ENCODE assay signal across 28 cellular contexts in the genomic region with DNA sequence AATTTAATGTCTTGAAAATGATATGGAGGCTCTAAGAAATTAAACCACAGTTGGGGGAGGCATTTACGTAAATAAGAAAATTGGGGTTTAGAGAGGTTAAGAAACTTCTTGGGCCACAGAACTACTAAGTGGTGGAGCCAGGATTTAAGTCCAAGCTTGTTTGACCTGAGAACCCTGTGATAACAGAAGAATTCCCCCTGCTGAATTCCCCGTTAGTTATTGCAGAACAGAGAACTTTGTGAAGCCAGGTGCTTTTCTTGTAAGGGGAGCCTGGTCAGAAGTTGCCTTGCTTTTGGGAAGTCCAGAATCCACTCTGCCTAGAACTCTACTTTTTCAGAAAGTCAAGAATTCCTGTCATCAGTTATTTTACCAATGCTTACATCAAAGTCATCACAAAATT.
DNase-seq lines count a peak whose midpoint lies in the region; ATAC-seq, FAIRE-seq and TF ChIP-seq lines count a peak whose summit lies in the region.
"Had no signal": no experiment of that assay in that cellular context is flagged by ENCODE, and none has a peak within 500 bp of the region (broad histone marks: within the 10 kb centered on the region; RNA-seq: fewer than 3 reads in every experiment).

No MANE protein-coding gene starts in this region.

- no peaks in the 10 kb centered on the region for H3K4me1 ChIP-seq in heart left ventricle
- H3K4me1 ChIP-seq: gastrocnemius medialis, HAP-1, upper lobe of left lung had no signal

- TF ChIP-seq CTCF in heart left ventricle (IDR thresholded peaks at IDR 0.05): no peak

- no peak overlapping the region for H3K4me3 ChIP-seq in heart left ventricle
- H3K4me3 ChIP-seq: gastrocnemius medialis, HAP-1, mucosa of descending colon, upper lobe of left lung had no signal

- no peaks in the 10 kb centered on the region for H3K27me3 ChIP-seq in heart left ventricle
- H3K27me3 ChIP-seq: gastrocnemius medialis, upper lobe of left lung had no signal

- ATAC-seq in GM21447 (IDR thresholded peaks at IDR 0.05; ENCODE audit: unreplicated experiment) (peak; percentile 42), HG02763 (IDR thresholded peaks at IDR 0.05; ENCODE audit: unreplicated experiment) (peak; percentile 36), HG03432 (IDR thresholded peaks at IDR 0.05; ENCODE audit: unreplicated experiment) (peak; percentile 65), heart left ventricle (no peak)
- ATAC-seq: activated CD4-positive, CD25-positive, alpha-beta regulatory T cell treated with anti-CD3 and anti-CD28 coated beads, Interleukin-2, amount 50 U/mL, for 24 hours; activated CD8-positive, alpha-beta T cell treated with anti-CD3 and anti-CD28 coated beads for 36 hours; esophagus mucosa; gastrocnemius medialis; mucosa of descending colon; sciatic nerve had no signal

- TF ChIP-seq POLR2A in GM12892 (IDR thresholded peaks at IDR 0.05; ENCODE audit: low read depth, low read length): no peak
- TF ChIP-seq POLR2A in heart left ventricle (IDR thresholded peaks at IDR 0.05): no peak

- H3K36me3 ChIP-seq in heart left ventricle: no peaks in the 10 kb centered on the region
- H3K36me3 ChIP-seq: gastrocnemius medialis, HAP-1, upper lobe of left lung had no signal

- intact Hi-C loops in heart left ventricle (cut with DNase I): no loop called here

- DNase-seq in GM12892 (ENCODE audit: insufficient read length) (no peak), heart left ventricle (no peak), ureter (ENCODE audit: low spot score) (no peak)
- no peak for DNase-seq in stimulated activated naive CD4-positive, alpha-beta T cell (lab: John Stamatoyannopoulos, UW)
- no peak for DNase-seq in stimulated activated CD4-positive, alpha-beta T cell treated with anti-CD3 and anti-CD28 coated beads, Interleukin-4, amount 100 ng/mL, for 24 hours
- DNase-seq: activated CD8-positive, alpha-beta T cell treated with anti-CD3 and anti-CD28 coated beads for 36 hours; activated gamma-delta T cell treated with Interleukin-2 at 50 U/mL for 16 hours; DMS53; effector CD8-positive, alpha-beta T cell; gastrocnemius medialis; GDM1; islet precursor cell; Karpas-422; mucosa of descending colon; MV-4-11; NCI-H1694; NCI-H226; NCI-H774; Right ventricle myocardium superior; upper lobe of left lung had no signal

- no peak overlapping the region for H3K27ac ChIP-seq in heart left ventricle
- H3K27ac ChIP-seq: gastrocnemius medialis, upper lobe of left lung had no signal

- peak; percentile 74 for FAIRE-seq in GM12892 (lab: Jason Lieb, UNC)
- FAIRE-seq: A204.1 had no signal

- peaks cover 0 to 7% (median 0%) of the 10 kb centered on the region in 12 donors for H3K9me3 ChIP-seq in heart left ventricle
- H3K9me3 ChIP-seq: gastrocnemius medialis, HAP-1, mucosa of descending colon, upper lobe of left lung had no signal

- 91 to 95% (median 92%) methylated on average over 2 of the region's 2 CpGs for WGBS in heart left ventricle, 4 donors

Comparison
In these comparisons a context has a peak if more than half of its experiments do, and no peak if none do; other contexts are left out.
1. ATAC-seq: peak in GM21447 (single experiment), HG02763 (single experiment) and HG03432 (single experiment); none in heart left ventricle (0 of 4).